13 cellular contexts compared by ENCODE assay signal in the genomic region with DNA sequence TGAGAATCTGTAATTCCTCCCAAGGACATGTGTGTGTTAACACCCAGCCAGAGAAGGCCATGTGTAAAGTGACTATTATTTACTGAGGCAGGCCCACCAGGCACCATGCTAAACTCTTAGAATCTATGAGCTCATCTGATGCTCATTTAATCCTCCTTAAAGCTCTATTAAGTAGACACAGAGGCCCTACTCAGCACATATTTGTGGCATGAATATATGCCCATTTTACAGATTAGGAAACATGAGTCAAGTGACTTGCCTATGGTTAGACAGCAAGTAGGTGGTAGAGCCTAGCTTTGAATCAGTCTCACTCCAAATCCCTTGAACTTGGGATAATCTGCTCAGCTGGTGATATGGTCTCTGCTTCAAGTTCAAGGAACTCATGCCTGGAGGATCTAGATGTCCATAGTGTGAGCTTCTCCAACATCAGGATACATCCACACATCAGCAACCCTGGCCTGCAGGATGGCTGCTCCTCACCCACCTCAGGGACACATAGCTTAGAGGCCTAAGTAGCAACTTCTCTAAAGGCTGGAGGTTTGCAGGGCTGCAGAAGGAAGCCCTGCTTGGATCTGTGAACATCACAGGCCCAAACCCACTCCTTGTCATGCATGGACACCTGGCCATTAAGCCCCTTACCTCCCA.
DNase-seq lines count a peak whose midpoint lies in the region; ATAC-seq and TF ChIP-seq lines count a peak whose summit lies in the region.
"Had no signal": no experiment of that assay in that cellular context is flagged by ENCODE, and none has a peak within 500 bp of the region (broad histone marks: within the 10 kb centered on the region; RNA-seq: fewer than 3 reads in every experiment).

No MANE protein-coding gene starts in this region.

- no peaks in the 10 kb centered on the region for H3K4me1 Mint-ChIP-seq in natural killer cell treated with Interleukin-12 subunit alpha and Interleukin-12 subunit beta and Interleukin-15 and Interleukin-18, amount 100 ng/mL, for 72 hours (ENCODE audit: low read depth in 2 of 2)
- H3K4me1 Mint-ChIP-seq in natural killer cell = no peaks in the 10 kb centered on the region
- H3K4me1 Mint-ChIP-seq: CD4-positive, CD25-positive, alpha-beta regulatory T cell had no signal

- no peak overlapping the region for H3K4me3 Mint-ChIP-seq in natural killer cell treated with Interleukin-12 subunit alpha and Interleukin-12 subunit beta and Interleukin-15 and Interleukin-18, amount 100 ng/mL, for 72 hours
- H3K4me3 Mint-ChIP-seq in natural killer cell = no peak overlapping the region
- H3K4me3 Mint-ChIP-seq: CD4-positive, CD25-positive, alpha-beta regulatory T cell had no signal

- no peaks in the 10 kb centered on the region for H3K9me3 ChIP-seq in prostate gland
- H3K9me3 ChIP-seq: BLaER1 treated with 17β-estradiol and CSF1 and Interleukin-3, amounts not matched to agents 10 nM and 100 nM had no signal

- no peaks in the 10 kb centered on the region for H3K9me3 Mint-ChIP-seq in natural killer cell treated with Interleukin-12 subunit alpha and Interleukin-12 subunit beta and Interleukin-15 and Interleukin-18, amount 100 ng/mL, for 72 hours
- H3K9me3 Mint-ChIP-seq in natural killer cell = no peaks in the 10 kb centered on the region
- H3K9me3 Mint-ChIP-seq: CD4-positive, CD25-positive, alpha-beta regulatory T cell had no signal

- H3K4me3 ChIP-seq in prostate gland = no peak overlapping the region
- H3K4me3 ChIP-seq: BLaER1 treated with 17β-estradiol and CSF1 and Interleukin-3, amounts not matched to agents 10 nM and 100 nM; GM23248 had no signal

- no peaks in the 10 kb centered on the region for H3K27me3 ChIP-seq in prostate gland (replicated peaks; ENCODE audit: insufficient read depth)
- H3K27me3 ChIP-seq: BLaER1 treated with 17β-estradiol and CSF1 and Interleukin-3, amounts not matched to agents 10 nM and 100 nM had no signal

- H3K4me1 ChIP-seq in prostate gland (replicated peaks) = no peaks in the 10 kb centered on the region

- H3K27ac ChIP-seq in angular gyrus (ENCODE audit: low read depth, low read length) (peak overlapping the region; percentile 22), prostate gland (no peak overlapping the region)
- H3K27ac ChIP-seq: BLaER1 treated with 17β-estradiol and CSF1 and Interleukin-3, amounts not matched to agents 10 nM and 100 nM; GM23248 had no signal

- H3K36me3 ChIP-seq in prostate gland = no peaks in the 10 kb centered on the region
- H3K36me3 ChIP-seq: BLaER1 treated with 17β-estradiol and CSF1 and Interleukin-3, amounts not matched to agents 10 nM and 100 nM had no signal

- no peak for TF ChIP-seq POLR2A in prostate gland (IDR thresholded peaks at IDR 0.05)

- H3K27ac Mint-ChIP-seq in natural killer cell treated with Interleukin-12 subunit alpha and Interleukin-12 subunit beta and Interleukin-15 and Interleukin-18, amount 100 ng/mL, for 72 hours = no peak overlapping the region
- no peak overlapping the region for H3K27ac Mint-ChIP-seq in natural killer cell
- H3K27ac Mint-ChIP-seq: CD4-positive, CD25-positive, alpha-beta regulatory T cell had no signal

- H3K27me3 Mint-ChIP-seq in natural killer cell treated with Interleukin-12 subunit alpha and Interleukin-12 subunit beta and Interleukin-15 and Interleukin-18, amount 100 ng/mL, for 72 hours = peaks cover 3 to 23% of the 10 kb centered on the region in 2 donors
- H3K27me3 Mint-ChIP-seq in natural killer cell (ENCODE audit: low read depth in 2 of 2) = peaks cover 12 to 18% of the 10 kb centered on the region in 2 donors

- DNase-seq in natural killer cell treated with Interleukin-12 subunit alpha and Interleukin-12 subunit beta and Interleukin-15 and Interleukin-18, amount 100 ng/mL, for 72 hours (ENCODE audit: low spot score) = peak; percentile 40
- DNase-seq in natural killer cell = no peak
- peak; percentile 30 for DNase-seq in mesenteric fat pad (ENCODE audit: low spot score)
- DNase-seq in prostate gland (ENCODE audit: low spot score) = no peak
- no peak for DNase-seq in activated CD4-positive, alpha-beta T cell treated with anti-CD3 and anti-CD28 coated beads, Interleukin-2, amount 50 U/mL, for 48 hours
- DNase-seq in nucleus accumbens (lab: John Stamatoyannopoulos, UW) = no peak
- DNase-seq: ACHN; CD4-positive, CD25-positive, alpha-beta regulatory T cell; GF-D8; GM23248 had no signal

- H3K36me3 Mint-ChIP-seq in natural killer cell treated with Interleukin-12 subunit alpha and Interleukin-12 subunit beta and Interleukin-15 and Interleukin-18, amount 100 ng/mL, for 72 hours = no peaks in the 10 kb centered on the region
- no peaks in the 10 kb centered on the region for H3K36me3 Mint-ChIP-seq in natural killer cell
- H3K36me3 Mint-ChIP-seq: CD4-positive, CD25-positive, alpha-beta regulatory T cell had no signal

- intact Hi-C loops in natural killer cell (cut with micrococcal nuclease) (no loop called here), prostate gland (cut with DNase I) (no loop called here)

- ATAC-seq in natural killer cell treated with Interleukin-12 subunit alpha and Interleukin-12 subunit beta and Interleukin-15 and Interleukin-18, amount 100 ng/mL, for 72 hours = no peak
- ATAC-seq in natural killer cell = no peak
- ATAC-seq: HCT116 had no signal

- TF ChIP-seq CTCF in natural killer cell (IDR thresholded peaks at IDR 0.05) (no peak), prostate gland (IDR thresholded peaks at IDR 0.05) (no peak)

Comparison
In these comparisons a context has a peak if more than half of its experiments do, and no peak if none do; other contexts are left out.
1. DNase-seq: peak in natural killer cell treated with Interleukin-12 subunit alpha and Interleukin-12 subunit beta and Interleukin-15 and Interleukin-18, amount 100 ng/mL, for 72 hours (single experiment) and mesenteric fat pad (single experiment); none in natural killer cell (single experiment), prostate gland (single experiment), activated CD4-positive, alpha-beta T cell treated with anti-CD3 and anti-CD28 coated beads, Interleukin-2, amount 50 U/mL, for 48 hours (0 of 2) and nucleus accumbens (0 of 56).